1 cellular context compared by ENCODE assay signal in genomic region chr19:39425744-39426143, GRCh38.
TF ChIP-seq lines count a peak whose summit lies in the region.

No MANE protein-coding gene starts in this region.

TF ChIP-seq in H1, 55 proteins besides CTCF, POLR2A, EP300 and RAD21:
- TF ChIP-seq SIX5 (IDR thresholded peaks at IDR 0.05; ENCODE audit: low read depth, low read length), result no peak
- TF ChIP-seq SP2 (IDR thresholded peaks at IDR 0.05; ENCODE audit: low read length), result no peak
- TF ChIP-seq JUND (IDR thresholded peaks at IDR 0.05; ENCODE audit: low read length), result no peak
- TF ChIP-seq BRCA1 (IDR thresholded peaks at IDR 0.05; ENCODE audit: low read depth, low read length), result no peak
- TF ChIP-seq HDAC6 (IDR thresholded peaks at IDR 0.05; ENCODE audit: low read depth, low read length), result no peak
- no peak for TF ChIP-seq HDAC2 (IDR thresholded peaks at IDR 0.05; ENCODE audit: borderline replicate concordance in 1 of 2, low read depth in 2 of 2, low read length in 2 of 2)
- TF ChIP-seq RFX5 (IDR thresholded peaks at IDR 0.05; ENCODE audit: borderline replicate concordance, low read depth, low read length), result no peak
- no peak for TF ChIP-seq ASH2L (IDR thresholded peaks at IDR 0.05; ENCODE audit: low read length)
- no peak for TF ChIP-seq NANOG (IDR thresholded peaks at IDR 0.05; ENCODE audit: insufficient read depth, low read depth, low read length, poor library complexity, severe bottlenecking)
- TF ChIP-seq BACH1 (IDR thresholded peaks at IDR 0.05; ENCODE audit: low read length), result no peak
- no peak for TF ChIP-seq CREB1 (IDR thresholded peaks at IDR 0.05)
- TF ChIP-seq SAP30 (IDR thresholded peaks at IDR 0.05; ENCODE audit: insufficient read depth, insufficient replicate concordance, low read length), result no peak
- TF ChIP-seq CTBP2 (IDR thresholded peaks at IDR 0.05; ENCODE audit: borderline replicate concordance, insufficient read depth, insufficient read length, low read length), result no peak
- no peak for TF ChIP-seq KDM1A (IDR thresholded peaks at IDR 0.05; ENCODE audit: borderline replicate concordance, low read length)
TF ChIP-seq in H1: peak in this region for 0.
